Comparison of ENCODE assay signal across 8 cellular contexts in genomic region chr6:34888441-34888820, GRCh38. TPM values are rescaled to one million over a fixed set of nuclear protein-coding genes. Genes with fewer than 3 reads are reported as not detected.
DNase-seq lines count a peak whose midpoint lies in the region; ATAC-seq and TF ChIP-seq lines count a peak whose summit lies in the region.

No MANE protein-coding gene starts in this region.

- H3K27ac ChIP-seq in ACC112 (ENCODE audit: low read depth, low read length), result peak overlapping the region; percentile 76
- H3K27ac ChIP-seq in HL-60 (replicated peaks), result peak overlapping the region; percentile 78
- peak overlapping the region; percentile 89 for H3K27ac ChIP-seq in mammary epithelial cell (ENCODE audit: insufficient read depth, low read depth, low read length)

- H3K36me3 ChIP-seq in ACC112 (ENCODE audit: insufficient read depth, low read length) (no peaks in the 10 kb centered on the region), mammary epithelial cell (ENCODE audit: insufficient read depth, low read length) (no peaks in the 10 kb centered on the region)

- H3K27me3 ChIP-seq in ACC112 (ENCODE audit: insufficient read depth, low read length), result no peaks in the 10 kb centered on the region
- H3K27me3 ChIP-seq in HL-60 (ENCODE audit: insufficient read depth, poor library complexity, severe bottlenecking), result no peaks in the 10 kb centered on the region
- no peaks in the 10 kb centered on the region for H3K27me3 ChIP-seq in mammary epithelial cell (ENCODE audit: insufficient read depth, low read length)
- H3K27me3 ChIP-seq in mononuclear cell (ENCODE audit: insufficient read depth, low read length), result no peaks in the 10 kb centered on the region

- peak overlapping the region; percentile 91 for H3K4me2 ChIP-seq in mammary epithelial cell (ENCODE audit: insufficient read depth, low read depth, low read length)

- H3K4me3 ChIP-seq in ACC112 (ENCODE audit: low read depth, low read length) (peak overlapping the region; percentile 91), HL-60 (replicated peaks; ENCODE audit: insufficient read depth, low read length) (peak overlapping the region; percentile 97), mammary epithelial cell (replicated peaks in 1 of 3; ENCODE audit: insufficient read depth in 1 of 3, low read depth in 2 of 3, low read length in 3 of 3) (peak overlapping the region; percentile 61 to 98 (median 78)), mononuclear cell (ENCODE audit: low read length) (peak overlapping the region; percentile 96)

- CTCF ChIA-PET in mammary epithelial cell (lab: Charles Lee; ENCODE audit: low non-redundant PET), result interaction anchor here (0.6 kb wide), 2 partner anchors 97 to 1940 kb away, joined by 3 to 4 read pairs; partner anchors contain the start of gene BLTP3A

- H3K79me2 ChIP-seq in ACC112 (ENCODE audit: control insufficient read depth, insufficient read depth, low read length, unreplicated experiment) (peaks cover 57% of the 10 kb centered on the region), mammary epithelial cell (ENCODE audit: insufficient read depth, low read length) (peaks cover 82% of the 10 kb centered on the region)

- H3K4me1 ChIP-seq in ACC112 (ENCODE audit: control insufficient read depth, insufficient read depth, low read length, unreplicated experiment) (peaks cover 5% of the 10 kb centered on the region), mammary epithelial cell (ENCODE audit: insufficient read depth, low read length) (peaks cover 14% of the 10 kb centered on the region), mononuclear cell (ENCODE audit: insufficient read depth, low read length) (peaks cover 45% of the 10 kb centered on the region)

- H3K9me3 ChIP-seq in mammary epithelial cell (replicated peaks; ENCODE audit: insufficient read depth, low read length) (no peaks in the 10 kb centered on the region), mononuclear cell (ENCODE audit: low read depth, low read length) (no peaks in the 10 kb centered on the region)

- peak overlapping the region; percentile 94 for H3K9ac ChIP-seq in mammary epithelial cell (ENCODE audit: insufficient read depth, low read length)

- ATAC-seq in HG03457 (IDR thresholded peaks at IDR 0.05; ENCODE audit: unreplicated experiment), result no peak
- no peak for ATAC-seq in HG02610 (IDR thresholded peaks at IDR 0.05; ENCODE audit: unreplicated experiment)
- ATAC-seq in GM21619 (IDR thresholded peaks at IDR 0.05; ENCODE audit: unreplicated experiment), result no peak

- DNase-seq in HL-60 (ENCODE audit: low read depth in 1 of 2, low spot score in 1 of 2) (no peak), mammary epithelial cell (no peak), DMS53 treated with DMSO at 0.1 percent for 48 hours (lab: John Stamatoyannopoulos, UW; ENCODE audit: unreplicated experiment) (no peak)

- in situ Hi-C loops in mammary epithelial cell (cut with MboI; ENCODE audit: low sequenced_read_pairs in 2 of 2), result no loop called here

- no TSS peak for BruUV-seq in mammary epithelial cell (replicated peaks; lab: Mats Ljungman, UMichigan)

- intact Hi-C loops in mammary epithelial cell (cut with micrococcal nuclease), result loop anchor here (1.0 to 5.0 kb wide), 5 partner anchors 94 to 254 kb away; partner anchors contain the start of genes BLTP3A, ILRUN, SNRPC and TCP11

- WGBS in mammary epithelial cell (ENCODE audit: low coverage, missing lambda C conversion rate), result 1% methylated on average over 7 of the region's 7 CpGs

- TF ChIP-seq CTCF in HL-60 (IDR thresholded peaks at IDR 0.05; ENCODE audit: insufficient read depth, low read length), result no peak
- TF ChIP-seq CTCF in mammary epithelial cell (conservative IDR thresholded peaks at IDR 0.05 in 1 of 2, IDR thresholded peaks at IDR 0.05 in 1 of 2; ENCODE audit: extremely low read depth in 1 of 2, insufficient read depth in 1 of 2, low read depth in 1 of 2, low read length in 2 of 2), result no peak

- dilution Hi-C loops in mammary epithelial cell (cut with HindIII; ENCODE audit: low sequenced_read_pairs), result no loop called here

- no peaks in the 10 kb centered on the region for H4K20me1 ChIP-seq in mammary epithelial cell (ENCODE audit: insufficient read depth, low read length)

- peak overlapping the region; percentile 100 for H2AFZ ChIP-seq in ACC112 (ENCODE audit: low read length, unreplicated experiment)
- peak overlapping the region; percentile 91 for H2AFZ ChIP-seq in mammary epithelial cell (ENCODE audit: low read depth, low read length)

RNA-seq across cellular contexts. Expression of gene TAF11, which starts 0.6 kb away (rescaled TPM):
- total RNA-seq in mammary epithelial cell, result 10 to 100 TPM; 11.0 to 16.4 TPM
- polyA plus RNA-seq in mammary epithelial cell, result 16.4 TPM
- polyA minus RNA-seq in mammary epithelial cell, result 11.2 TPM
- total RNA-seq in mononuclear cell, result 21.4 TPM

RNA-seq across cellular contexts. Expression of gene ANKS1A, which starts 0.6 kb away (rescaled TPM):
- total RNA-seq in mammary epithelial cell, result 10 to 100 TPM; 15.7 to 19.7 TPM
- 7.2 TPM for polyA plus RNA-seq in mammary epithelial cell
- polyA minus RNA-seq in mammary epithelial cell, result 41.9 TPM
- total RNA-seq in mononuclear cell, result 4.8 TPM
